ENCODE assay signal across 1 cellular context in the genomic region with DNA sequence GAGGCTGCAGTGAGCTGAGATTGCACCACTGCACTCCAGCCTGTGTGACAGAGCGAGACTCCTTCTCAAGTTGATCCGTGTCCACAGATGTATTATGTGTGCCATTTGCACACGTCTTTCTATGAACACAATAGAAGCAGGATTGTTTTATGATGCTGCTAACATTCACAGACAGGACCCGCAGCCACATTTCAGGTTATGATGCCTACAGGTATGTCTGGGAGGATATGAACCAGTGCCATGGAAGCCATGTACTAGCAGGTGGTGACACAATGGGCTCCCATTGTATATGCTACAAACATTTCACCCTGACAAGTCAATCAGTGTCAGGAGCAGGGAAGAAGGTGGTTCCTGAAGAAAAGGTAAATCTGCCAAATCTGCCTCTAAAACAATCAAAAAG.
TF ChIP-seq lines count a peak whose summit lies in the region.

No MANE protein-coding gene starts in this region.

TF ChIP-seq in GM23338, 12 proteins besides CTCF, POLR2A, EP300 and RAD21 (continued from another document):
- TF ChIP-seq, protein P1, sequence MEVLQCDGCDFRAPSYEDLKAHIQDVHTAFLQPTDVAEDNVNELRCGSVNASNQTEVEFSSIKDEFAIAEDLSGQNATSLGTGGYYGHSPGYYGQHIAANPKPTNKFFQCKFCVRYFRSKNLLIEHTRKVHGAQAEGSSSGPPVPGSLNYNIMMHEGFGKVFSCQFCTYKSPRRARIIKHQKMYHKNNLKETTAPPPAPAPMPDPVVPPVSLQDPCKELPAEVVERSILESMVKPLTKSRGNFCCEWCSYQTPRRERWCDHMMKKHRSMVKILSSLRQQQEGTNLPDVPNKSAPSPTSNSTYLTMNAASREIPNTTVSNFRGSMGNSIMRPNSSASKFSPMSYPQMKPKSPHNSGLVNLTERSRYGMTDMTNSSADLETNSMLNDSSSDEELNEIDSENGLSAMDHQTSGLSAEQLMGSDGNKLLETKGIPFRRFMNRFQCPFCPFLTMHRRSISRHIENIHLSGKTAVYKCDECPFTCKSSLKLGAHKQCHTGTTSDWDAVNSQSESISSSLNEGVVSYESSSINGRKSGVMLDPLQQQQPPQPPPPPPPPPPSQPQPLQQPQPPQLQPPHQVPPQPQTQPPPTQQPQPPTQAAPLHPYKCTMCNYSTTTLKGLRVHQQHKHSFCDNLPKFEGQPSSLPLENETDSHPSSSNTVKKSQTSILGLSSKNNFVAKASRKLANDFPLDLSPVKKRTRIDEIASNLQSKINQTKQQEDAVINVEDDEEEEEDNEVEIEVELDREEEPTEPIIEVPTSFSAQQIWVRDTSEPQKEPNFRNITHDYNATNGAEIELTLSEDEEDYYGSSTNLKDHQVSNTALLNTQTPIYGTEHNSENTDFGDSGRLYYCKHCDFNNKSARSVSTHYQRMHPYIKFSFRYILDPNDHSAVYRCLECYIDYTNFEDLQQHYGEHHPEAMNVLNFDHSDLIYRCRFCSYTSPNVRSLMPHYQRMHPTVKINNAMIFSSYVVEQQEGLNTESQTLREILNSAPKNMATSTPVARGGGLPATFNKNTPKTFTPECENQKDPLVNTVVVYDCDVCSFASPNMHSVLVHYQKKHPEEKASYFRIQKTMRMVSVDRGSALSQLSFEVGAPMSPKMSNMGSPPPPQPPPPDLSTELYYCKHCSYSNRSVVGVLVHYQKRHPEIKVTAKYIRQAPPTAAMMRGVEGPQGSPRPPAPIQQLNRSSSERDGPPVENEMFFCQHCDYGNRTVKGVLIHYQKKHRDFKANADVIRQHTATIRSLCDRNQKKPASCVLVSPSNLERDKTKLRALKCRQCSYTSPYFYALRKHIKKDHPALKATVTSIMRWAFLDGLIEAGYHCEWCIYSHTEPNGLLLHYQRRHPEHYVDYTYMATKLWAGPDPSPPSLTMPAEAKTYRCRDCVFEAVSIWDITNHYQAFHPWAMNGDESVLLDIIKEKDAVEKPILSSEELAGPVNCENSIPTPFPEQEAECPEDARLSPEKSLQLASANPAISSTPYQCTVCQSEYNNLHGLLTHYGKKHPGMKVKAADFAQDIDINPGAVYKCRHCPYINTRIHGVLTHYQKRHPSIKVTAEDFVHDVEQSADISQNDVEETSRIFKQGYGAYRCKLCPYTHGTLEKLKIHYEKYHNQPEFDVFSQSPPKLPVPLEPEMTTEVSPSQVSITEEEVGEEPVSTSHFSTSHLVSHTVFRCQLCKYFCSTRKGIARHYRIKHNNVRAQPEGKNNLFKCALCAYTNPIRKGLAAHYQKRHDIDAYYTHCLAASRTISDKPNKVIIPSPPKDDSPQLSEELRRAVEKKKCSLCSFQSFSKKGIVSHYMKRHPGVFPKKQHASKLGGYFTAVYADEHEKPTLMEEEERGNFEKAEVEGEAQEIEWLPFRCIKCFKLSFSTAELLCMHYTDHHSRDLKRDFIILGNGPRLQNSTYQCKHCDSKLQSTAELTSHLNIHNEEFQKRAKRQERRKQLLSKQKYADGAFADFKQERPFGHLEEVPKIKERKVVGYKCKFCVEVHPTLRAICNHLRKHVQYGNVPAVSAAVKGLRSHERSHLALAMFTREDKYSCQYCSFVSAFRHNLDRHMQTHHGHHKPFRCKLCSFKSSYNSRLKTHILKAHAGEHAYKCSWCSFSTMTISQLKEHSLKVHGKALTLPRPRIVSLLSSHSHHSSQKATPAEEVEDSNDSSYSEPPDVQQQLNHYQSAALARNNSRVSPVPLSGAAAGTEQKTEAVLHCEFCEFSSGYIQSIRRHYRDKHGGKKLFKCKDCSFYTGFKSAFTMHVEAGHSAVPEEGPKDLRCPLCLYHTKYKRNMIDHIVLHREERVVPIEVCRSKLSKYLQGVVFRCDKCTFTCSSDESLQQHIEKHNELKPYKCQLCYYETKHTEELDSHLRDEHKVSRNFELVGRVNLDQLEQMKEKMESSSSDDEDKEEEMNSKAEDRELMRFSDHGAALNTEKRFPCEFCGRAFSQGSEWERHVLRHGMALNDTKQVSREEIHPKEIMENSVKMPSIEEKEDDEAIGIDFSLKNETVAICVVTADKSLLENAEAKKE (CRISPR knock-in tag; IDR thresholded peaks at IDR 0.05), result no peak
- TF ChIP-seq, protein P2, sequence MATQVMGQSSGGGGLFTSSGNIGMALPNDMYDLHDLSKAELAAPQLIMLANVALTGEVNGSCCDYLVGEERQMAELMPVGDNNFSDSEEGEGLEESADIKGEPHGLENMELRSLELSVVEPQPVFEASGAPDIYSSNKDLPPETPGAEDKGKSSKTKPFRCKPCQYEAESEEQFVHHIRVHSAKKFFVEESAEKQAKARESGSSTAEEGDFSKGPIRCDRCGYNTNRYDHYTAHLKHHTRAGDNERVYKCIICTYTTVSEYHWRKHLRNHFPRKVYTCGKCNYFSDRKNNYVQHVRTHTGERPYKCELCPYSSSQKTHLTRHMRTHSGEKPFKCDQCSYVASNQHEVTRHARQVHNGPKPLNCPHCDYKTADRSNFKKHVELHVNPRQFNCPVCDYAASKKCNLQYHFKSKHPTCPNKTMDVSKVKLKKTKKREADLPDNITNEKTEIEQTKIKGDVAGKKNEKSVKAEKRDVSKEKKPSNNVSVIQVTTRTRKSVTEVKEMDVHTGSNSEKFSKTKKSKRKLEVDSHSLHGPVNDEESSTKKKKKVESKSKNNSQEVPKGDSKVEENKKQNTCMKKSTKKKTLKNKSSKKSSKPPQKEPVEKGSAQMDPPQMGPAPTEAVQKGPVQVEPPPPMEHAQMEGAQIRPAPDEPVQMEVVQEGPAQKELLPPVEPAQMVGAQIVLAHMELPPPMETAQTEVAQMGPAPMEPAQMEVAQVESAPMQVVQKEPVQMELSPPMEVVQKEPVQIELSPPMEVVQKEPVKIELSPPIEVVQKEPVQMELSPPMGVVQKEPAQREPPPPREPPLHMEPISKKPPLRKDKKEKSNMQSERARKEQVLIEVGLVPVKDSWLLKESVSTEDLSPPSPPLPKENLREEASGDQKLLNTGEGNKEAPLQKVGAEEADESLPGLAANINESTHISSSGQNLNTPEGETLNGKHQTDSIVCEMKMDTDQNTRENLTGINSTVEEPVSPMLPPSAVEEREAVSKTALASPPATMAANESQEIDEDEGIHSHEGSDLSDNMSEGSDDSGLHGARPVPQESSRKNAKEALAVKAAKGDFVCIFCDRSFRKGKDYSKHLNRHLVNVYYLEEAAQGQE (IDR thresholded peaks at IDR 0.05; ENCODE audit: unreplicated experiment), result no peak
- TF ChIP-seq EZH2 (IDR thresholded peaks at IDR 0.05; ENCODE audit: low read depth, unreplicated experiment), result no peak
- TF ChIP-seq POLR2AphosphoS5 (IDR thresholded peaks at IDR 0.05; ENCODE audit: low read depth), result no peak
- TF ChIP-seq ZNF331 (CRISPR knock-in tag; IDR thresholded peaks at IDR 0.05; ENCODE audit: low read depth), result no peak
- no peak for TF ChIP-seq ZNF114 (CRISPR knock-in tag; IDR thresholded peaks at IDR 0.05)
TF ChIP-seq in GM23338: peak in this region for 0.
